8 cellular contexts compared by ENCODE assay signal in genomic region chr3:64687781-64688515, GRCh38. TPM values are rescaled to one million over a fixed set of nuclear protein-coding genes. Genes with fewer than 3 reads are reported as not detected.
DNase-seq lines count a peak whose midpoint lies in the region; ATAC-seq and TF ChIP-seq lines count a peak whose summit lies in the region.

TSS of gene ADAMTS9 (minus strand) at chr3:64688000. CDS start at chr3:64687657, 343 bp downstream.

- peak within 1 kb of the TSS; percentile 95 to 99 (median 96) for H3K4me3 Mint-ChIP-seq in brain

- no peak for ATAC-seq in GM21367 (IDR thresholded peaks at IDR 0.05; ENCODE audit: unreplicated experiment)
- no peak for ATAC-seq in GM19324 (IDR thresholded peaks at IDR 0.05; ENCODE audit: low FRiP score, unreplicated experiment)
- no peak for ATAC-seq in GM19328 (IDR thresholded peaks at IDR 0.05; ENCODE audit: unreplicated experiment)

- H3K4me1 ChIP-seq in rectal smooth muscle tissue (ENCODE audit: control insufficient read depth, insufficient read depth, low read length): no peaks in the 10 kb centered on the region

- peaks cover 40% of the 10 kb centered on the region for H3K27me3 Mint-ChIP-seq in brain

- DNase-seq in HuH-7.5 (ENCODE audit: low spot score) (peak; percentile 46), hypothalamus (lab: John Stamatoyannopoulos, UW) (peak in 48 of 51 donors; percentile 5 to 86 (median 47)), HPDE6-E6E7 (ENCODE audit: extremely low spot score) (no peak)

- peaks cover 55% of the 10 kb centered on the region for H3K4me1 Mint-ChIP-seq in brain

- H3K27ac Mint-ChIP-seq in brain: peak within 1 kb of the TSS; percentile 88 to 98 (median 95)

- H3K27me3 ChIP-seq in rectal smooth muscle tissue (ENCODE audit: control insufficient read depth, insufficient read depth, low read length): no peaks in the 10 kb centered on the region

- H3K36me3 Mint-ChIP-seq in brain: no peaks in the 10 kb centered on the region

- H3K9ac ChIP-seq in rectal smooth muscle tissue (ENCODE audit: low read length): peak within 1 kb of the TSS; percentile 58

- no peaks in the 10 kb centered on the region for H3K36me3 ChIP-seq in rectal smooth muscle tissue (ENCODE audit: control insufficient read depth, insufficient read depth, low read length)

- H3K4me3 ChIP-seq in rectal smooth muscle tissue (ENCODE audit: low read length): peak within 1 kb of the TSS; percentile 90

- H3K9me3 Mint-ChIP-seq in brain: no peaks in the 10 kb centered on the region

- peak in 1 of 2 experiments; percentile 12 for TF ChIP-seq CTCF in brain (conservative IDR thresholded peaks at IDR 0.05)

- H3K27ac ChIP-seq in rectal smooth muscle tissue (ENCODE audit: low read depth, low read length): peak within 1 kb of the TSS; percentile 99

RNA-seq across cellular contexts. Expression of gene ADAMTS9, which starts in this region (rescaled TPM):
- polyA plus RNA-seq in brain (ENCODE audit: insufficient read depth, low read depth, low replicate concordance): 2.7 TPM
